In the genomic region with DNA sequence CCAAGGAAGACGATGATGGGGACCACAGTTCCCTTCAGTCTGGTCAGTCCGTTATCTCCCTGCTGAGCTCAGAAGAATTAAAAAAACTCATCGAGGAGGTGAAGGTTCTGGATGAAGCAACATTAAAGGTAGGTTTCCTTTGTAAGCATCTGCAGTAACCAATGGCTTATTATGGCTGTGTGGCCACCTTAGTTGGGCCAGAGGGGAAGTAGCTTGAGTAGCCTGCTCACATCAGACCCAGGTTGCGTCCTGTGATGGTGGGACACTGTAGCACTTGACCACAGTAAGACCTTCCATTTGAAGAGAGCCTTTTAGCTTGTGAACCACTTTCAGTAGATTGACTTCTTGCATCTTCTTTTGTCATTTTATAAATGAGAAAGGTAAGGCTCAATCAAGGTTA, we compare ENCODE assay signal across 11 cellular contexts. TPM values are rescaled to one million over a fixed set of nuclear protein-coding genes. Genes with fewer than 3 reads are reported as not detected.
DNase-seq lines count a peak whose midpoint lies in the region; ATAC-seq, FAIRE-seq and TF ChIP-seq lines count a peak whose summit lies in the region.
"Had no signal": no experiment of that assay in that cellular context is flagged by ENCODE, and none has a peak within 500 bp of the region (broad histone marks: within the 10 kb centered on the region; RNA-seq: fewer than 3 reads in every experiment).

No MANE protein-coding gene starts in this region.

- CTCF ChIA-PET in activated CD4-positive, alpha-beta T cell treated with anti-CD3 and anti-CD28 coated beads, Interleukin-2, amount 10 ng/mL, durations not matched to agents 7 days and 5 days (lab: Charles Lee) = interaction anchor here (0.9 to 4.4 kb wide), 8 partner anchors 9 to 35 kb away, joined by 3 to 27 read pairs (median 6); partner anchors contain the start of gene STARD5
- CTCF ChIA-PET in activated CD8-positive, alpha-beta T cell treated with anti-CD3 and anti-CD28 coated beads for 36 hours (lab: Charles Lee) = interaction anchor here (1.5 to 7.3 kb wide), 5 partner anchors 10 to 36 kb away, joined by 3 to 58 read pairs (median 18); partner anchors contain the start of gene STARD5

- no peaks in the 10 kb centered on the region for H3K9me3 ChIP-seq in small intestine (ENCODE audit: control insufficient read depth, low read depth)
- H3K9me3 ChIP-seq: heart right ventricle had no signal

- H3K4me1 Mint-ChIP-seq in activated CD4-positive, alpha-beta T cell treated with anti-CD3 and anti-CD28 coated beads, Interleukin-2, amount 10 ng/mL, durations not matched to agents 7 days and 5 days = peaks cover 58% of the 10 kb centered on the region
- peaks cover 54% of the 10 kb centered on the region for H3K4me1 Mint-ChIP-seq in activated CD8-positive, alpha-beta T cell treated with anti-CD3 and anti-CD28 coated beads for 36 hours (ENCODE audit: low read depth)

- no peak for TF ChIP-seq CTCF in activated CD8-positive, alpha-beta T cell treated with anti-CD3 and anti-CD28 coated beads for 36 hours (IDR thresholded peaks at IDR 0.05)
- TF ChIP-seq CTCF in GM20000 (IDR thresholded peaks at IDR 0.05; ENCODE audit: extremely low read depth, missing control alignments) = no peak

- intact Hi-C loops in activated CD8-positive, alpha-beta T cell treated with anti-CD3 and anti-CD28 coated beads for 36 hours (cut with micrococcal nuclease) = no loop called here
- intact Hi-C loops in posterior cingulate gyrus (cut with DNase I) = no loop called here

- H3K27ac ChIP-seq in small intestine (ENCODE audit: low read depth in 1 of 2, low read length in 1 of 2) = peak overlapping the region; percentile 26 to 65

- FAIRE-seq in small intestine (lab: Jason Lieb, UNC) = no peak

- peak; percentile 0 for ATAC-seq in HG02840 (IDR thresholded peaks at IDR 0.05; ENCODE audit: low FRiP score, unreplicated experiment)
- ATAC-seq in activated CD8-positive, alpha-beta T cell treated with anti-CD3 and anti-CD28 coated beads for 36 hours = no peak

- no peak for DNase-seq in activated CD4-positive, alpha-beta T cell treated with anti-CD3 and anti-CD28 coated beads, Interleukin-2, amount 10 ng/mL, durations not matched to agents 7 days and 5 days
- DNase-seq in activated CD4-positive, alpha-beta T cell treated with anti-CD3 and anti-CD28 coated beads for 4 hours = no peak
- no peak for DNase-seq in activated CD8-positive, alpha-beta T cell treated with anti-CD3 and anti-CD28 coated beads for 36 hours
- DNase-seq in small intestine (no peak), NCI-H1092 treated with DMSO at 0.1 percent for 48 hours (lab: John Stamatoyannopoulos, UW) (no peak), GM20000 (ENCODE audit: low spot score) (no peak), posterior cingulate gyrus (no peak)
- DNase-seq: Kasumi-1, NCI-H446 treated with DMSO at 0.1 percent for 48 hours had no signal

- H3K4me3 ChIP-seq in small intestine (ENCODE audit: low read depth in 1 of 2, low read length in 2 of 2) = no peak overlapping the region

- H3K4me3 Mint-ChIP-seq in activated CD4-positive, alpha-beta T cell treated with anti-CD3 and anti-CD28 coated beads, Interleukin-2, amount 10 ng/mL, durations not matched to agents 7 days and 5 days = peak overlapping the region; percentile 98
- H3K4me3 Mint-ChIP-seq in activated CD8-positive, alpha-beta T cell treated with anti-CD3 and anti-CD28 coated beads for 36 hours = peak overlapping the region; percentile 98

- H3K27ac Mint-ChIP-seq in activated CD4-positive, alpha-beta T cell treated with anti-CD3 and anti-CD28 coated beads, Interleukin-2, amount 10 ng/mL, durations not matched to agents 7 days and 5 days = peak overlapping the region; percentile 88
- H3K27ac Mint-ChIP-seq in activated CD8-positive, alpha-beta T cell treated with anti-CD3 and anti-CD28 coated beads for 36 hours = peak overlapping the region; percentile 98

- no peaks in the 10 kb centered on the region for H3K27me3 Mint-ChIP-seq in activated CD4-positive, alpha-beta T cell treated with anti-CD3 and anti-CD28 coated beads, Interleukin-2, amount 10 ng/mL, durations not matched to agents 7 days and 5 days
- no peaks in the 10 kb centered on the region for H3K27me3 Mint-ChIP-seq in activated CD8-positive, alpha-beta T cell treated with anti-CD3 and anti-CD28 coated beads for 36 hours

- H3K4me1 ChIP-seq in small intestine (ENCODE audit: control insufficient read depth in 2 of 2, insufficient read depth in 1 of 2, low read depth in 1 of 2, low read length in 1 of 2) = no peaks in the 10 kb centered on the region

- H3K9me3 Mint-ChIP-seq in activated CD4-positive, alpha-beta T cell treated with anti-CD3 and anti-CD28 coated beads, Interleukin-2, amount 10 ng/mL, durations not matched to agents 7 days and 5 days = no peaks in the 10 kb centered on the region
- H3K9me3 Mint-ChIP-seq in activated CD8-positive, alpha-beta T cell treated with anti-CD3 and anti-CD28 coated beads for 36 hours = no peaks in the 10 kb centered on the region

- H3K36me3 Mint-ChIP-seq in activated CD4-positive, alpha-beta T cell treated with anti-CD3 and anti-CD28 coated beads, Interleukin-2, amount 10 ng/mL, durations not matched to agents 7 days and 5 days (ENCODE audit: low read depth) = peaks cover 97% of the 10 kb centered on the region
- peaks cover 97% of the 10 kb centered on the region for H3K36me3 Mint-ChIP-seq in activated CD8-positive, alpha-beta T cell treated with anti-CD3 and anti-CD28 coated beads for 36 hours (ENCODE audit: low read depth)

- WGBS in small intestine, 3 donors = 76 to 87% (median 81%) methylated on average over 4 of the region's 4 CpGs

- H3K27me3 ChIP-seq in small intestine (ENCODE audit: control insufficient read depth in 2 of 2, insufficient read depth in 2 of 2, low read length in 2 of 2) = no peaks in the 10 kb centered on the region

- peaks cover 0 to 2% of the 10 kb centered on the region in 2 donors for H3K36me3 ChIP-seq in small intestine (ENCODE audit: control insufficient read depth in 2 of 2, insufficient read depth in 2 of 2, low read length in 2 of 2)

- POLR2A ChIA-PET in activated CD4-positive, alpha-beta T cell treated with anti-CD3 and anti-CD28 coated beads, Interleukin-2, amount 10 ng/mL, durations not matched to agents 7 days and 5 days (lab: Charles Lee) = interaction anchor here (0.6 to 1.0 kb wide), 3 partner anchors 8 to 23 kb away, joined by 3 to 4 read pairs (median 3); partner anchors contain the start of gene STARD5
- POLR2A ChIA-PET in activated CD8-positive, alpha-beta T cell treated with anti-CD3 and anti-CD28 coated beads for 36 hours (lab: Charles Lee) = interaction anchor here (1.2 to 7.5 kb wide), 9 partner anchors 9 to 27 kb away, joined by 4 to 37 read pairs (median 7); partner anchors contain the start of gene STARD5

RNA-seq across cellular contexts. Expression of gene STARD5, which starts 22.6 kb away (rescaled TPM):
- 1 to 10 TPM; 5.4 to 5.7 TPM for total RNA-seq in activated CD4-positive, alpha-beta T cell treated with anti-CD3 and anti-CD28 coated beads, Interleukin-2, amount 10 ng/mL, durations not matched to agents 7 days and 5 days
- 1 to 10 TPM; 6.7 to 6.9 TPM for total RNA-seq in activated CD8-positive, alpha-beta T cell treated with anti-CD3 and anti-CD28 coated beads for 36 hours
- 10 to 100 TPM in 2 of 3 donors, 1 to 10 TPM in 1; 7.8 to 21.5 (median 12.1) TPM for polyA plus RNA-seq in small intestine
